Comparison of ENCODE assay signal across 8 cellular contexts in the genomic region with DNA sequence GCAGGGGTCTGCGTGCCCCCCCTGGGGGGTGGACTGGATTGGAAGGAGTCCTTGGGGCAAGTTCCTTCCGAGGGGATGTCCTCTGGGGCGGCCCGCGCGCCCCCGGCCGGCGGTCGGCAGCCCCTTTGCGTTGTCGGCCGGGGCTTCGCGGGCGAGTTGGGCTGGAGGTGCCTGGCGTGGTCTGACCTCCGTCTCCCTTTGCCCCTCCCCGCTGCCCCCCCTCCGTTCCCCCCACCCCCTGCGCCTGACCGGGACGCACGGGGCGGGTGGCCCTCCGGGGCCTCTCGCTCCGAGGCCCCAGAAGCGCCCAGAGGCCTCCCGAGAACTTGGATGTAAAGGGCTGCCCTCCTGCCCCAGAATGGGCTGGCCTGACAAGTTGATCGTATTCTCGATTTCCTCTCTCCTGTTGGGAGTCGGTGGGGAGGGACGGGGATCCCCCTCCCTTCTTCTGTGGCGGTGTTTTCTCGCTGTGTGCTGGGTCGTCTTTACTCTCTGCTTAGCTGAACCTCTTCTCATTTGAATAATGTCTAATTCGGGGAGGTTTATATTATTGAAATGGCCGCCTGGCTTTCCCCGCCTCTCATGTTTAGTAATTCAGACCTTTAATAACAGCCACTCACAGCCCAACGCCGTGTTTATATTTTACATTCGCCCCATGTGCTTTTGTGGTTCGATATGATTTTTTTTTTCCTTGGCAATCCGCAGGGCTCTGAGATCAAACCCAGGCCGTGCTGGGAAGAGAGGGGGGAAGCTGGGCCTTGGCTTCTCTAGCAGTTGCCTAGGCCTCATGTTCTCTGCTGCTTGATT. TPM values are rescaled to one million over a fixed set of nuclear protein-coding genes. Genes with fewer than 3 reads are reported as not detected.
A peak's percentile ranks its signal among the peaks of the same experiment; 100 is the strongest.
DNase-seq lines count a peak whose midpoint lies in the region; ATAC-seq and TF ChIP-seq lines count a peak whose summit lies in the region.

No MANE protein-coding gene starts in this region.

- H3K27ac ChIP-seq in osteoblast (ENCODE audit: low read depth, low read length), result peak overlapping the region; percentile 73
- peak overlapping the region; percentile 91 to 93 for H3K27ac ChIP-seq in thoracic aorta

- H3K4me3 Mint-ChIP-seq in activated naive CD4-positive, alpha-beta T cell treated with anti-CD3 and anti-CD28 coated beads, Interleukin-2, amount 10 ng/mL, durations not matched to agents 7 days and 5 days, result peak overlapping the region; percentile 94

- peaks cover under 1% of the 10 kb centered on the region for H3K9me3 Mint-ChIP-seq in activated naive CD4-positive, alpha-beta T cell treated with anti-CD3 and anti-CD28 coated beads, Interleukin-2, amount 10 ng/mL, durations not matched to agents 7 days and 5 days

- peak overlapping the region; percentile 72 for H3K9ac ChIP-seq in ES-I3 (ENCODE audit: low read depth, low read length)

- H3K36me3 ChIP-seq in ES-I3 (ENCODE audit: insufficient read depth, low read length) (no peaks in the 10 kb centered on the region), osteoblast (ENCODE audit: insufficient read depth, low read length) (no peaks in the 10 kb centered on the region), thoracic aorta (no peaks in the 10 kb centered on the region)

- H3K9me3 ChIP-seq in ES-I3 (ENCODE audit: control insufficient read depth, insufficient read depth, low read length) (no peaks in the 10 kb centered on the region), osteoblast (ENCODE audit: low read depth, low read length) (no peaks in the 10 kb centered on the region), thoracic aorta (no peaks in the 10 kb centered on the region)

- no peaks in the 10 kb centered on the region for H4K20me1 ChIP-seq in osteoblast (ENCODE audit: insufficient read depth, low read length)

- in situ Hi-C loops in SK-MEL-5 (cut with HindIII; ENCODE audit: low pct_unique_long_range_greater_than_20kb, low sequenced_read_pairs), result no loop called here

- no peak for TF ChIP-seq CTCF in osteoblast (IDR thresholded peaks at IDR 0.05; ENCODE audit: extremely low read depth, low read depth, low read length)
- TF ChIP-seq CTCF in thoracic aorta (IDR thresholded peaks at IDR 0.05), result no peak

- H3K27me3 ChIP-seq in osteoblast (ENCODE audit: insufficient read depth, low read length) (no peaks in the 10 kb centered on the region), thoracic aorta (replicated peaks; ENCODE audit: insufficient read depth) (no peaks in the 10 kb centered on the region)

- peaks cover 46% of the 10 kb centered on the region for H3K4me1 Mint-ChIP-seq in activated naive CD4-positive, alpha-beta T cell treated with anti-CD3 and anti-CD28 coated beads, Interleukin-2, amount 10 ng/mL, durations not matched to agents 7 days and 5 days

- peak overlapping the region; percentile 94 for H3K4me2 ChIP-seq in osteoblast (ENCODE audit: insufficient read depth, low read length)

- H3K4me1 ChIP-seq in ES-I3 (ENCODE audit: insufficient read depth, low read length), result peaks cover 45% of the 10 kb centered on the region
- H3K4me1 ChIP-seq in osteoblast (ENCODE audit: insufficient read depth, low read length), result peaks cover 13% of the 10 kb centered on the region
- peaks cover 6 to 34% of the 10 kb centered on the region in 2 donors for H3K4me1 ChIP-seq in thoracic aorta (ENCODE audit: control insufficient read depth in 1 of 2, low read depth in 2 of 2)

- H3K4me3 ChIP-seq in osteoblast (ENCODE audit: insufficient read depth, low read length) (peak overlapping the region; percentile 79), thoracic aorta (peak overlapping the region; percentile 91)

- peak overlapping the region; percentile 98 for H2AFZ ChIP-seq in osteoblast (ENCODE audit: low read length)

- H3K79me2 ChIP-seq in osteoblast (ENCODE audit: insufficient read depth, low read length), result peaks cover 50% of the 10 kb centered on the region

- H3K27ac Mint-ChIP-seq in activated naive CD4-positive, alpha-beta T cell treated with anti-CD3 and anti-CD28 coated beads, Interleukin-2, amount 10 ng/mL, durations not matched to agents 7 days and 5 days, result peak overlapping the region; percentile 96

- no peak for ATAC-seq in thoracic aorta (ENCODE audit: insufficient number of reproducible peaks, low FRiP score, low read depth)

- CTCF ChIA-PET in activated naive CD4-positive, alpha-beta T cell treated with anti-CD3 and anti-CD28 coated beads, Interleukin-2, amount 10 ng/mL, durations not matched to agents 7 days and 5 days (lab: Charles Lee), result interaction anchor here (1.3 kb wide), 1 partner anchor 334 kb away, joined by 4 read pairs; no protein-coding TSS in a partner anchor

- peaks cover 6% of the 10 kb centered on the region for H3K27me3 Mint-ChIP-seq in activated naive CD4-positive, alpha-beta T cell treated with anti-CD3 and anti-CD28 coated beads, Interleukin-2, amount 10 ng/mL, durations not matched to agents 7 days and 5 days

- H3K36me3 Mint-ChIP-seq in activated naive CD4-positive, alpha-beta T cell treated with anti-CD3 and anti-CD28 coated beads, Interleukin-2, amount 10 ng/mL, durations not matched to agents 7 days and 5 days, result peaks cover 5% of the 10 kb centered on the region

- DNase-seq in GOT3 (lab: John Stamatoyannopoulos, UW) (peak; percentile 15), LoVo (ENCODE audit: low spot score) (peak; percentile 79), SK-MEL-5 (ENCODE audit: low read depth, low spot score) (peak; percentile 84), glomerular visceral epithelial cell (ENCODE audit: extremely low spot score) (peak; percentile 77), osteoblast (ENCODE audit: insufficient read length, low spot score, missing footprints) (peak; percentile 85), thoracic aorta (ENCODE audit: low spot score) (peak; percentile 17)
- peak; percentile 72 for DNase-seq in activated naive CD4-positive, alpha-beta T cell treated with anti-CD3 and anti-CD28 coated beads, Interleukin-2, amount 10 ng/mL, durations not matched to agents 7 days and 5 days

RNA-seq across cellular contexts. Expression of gene POU2F1, which starts 1.3 kb away (rescaled TPM):
- 8.0 and 11.3 TPM in 2 replicates for total RNA-seq in SK-MEL-5 (2014; rRNA removed; shearing (Covaris generic))
- 4.6 and 11.8 TPM in 2 replicates for polyA plus RNA-seq in SK-MEL-5 (2015; cell fraction: cytosol; rRNA removed)
- 7.5 and 7.8 TPM in 2 replicates for polyA plus RNA-seq in SK-MEL-5 (2015; cell fraction: nucleus; rRNA removed)
- total RNA-seq in osteoblast (11.6 and 13.6 TPM in 2 replicates), thoracic aorta (10 to 100 TPM; 15.3 to 25.5 TPM)

Comparison
In these comparisons a context has a peak if more than half of its experiments do, and no peak if none do; other contexts are left out.
1. DNase-seq: peak in every context shown above with its lines; median percentile 85 in osteoblast; 84 in SK-MEL-5; 79 in LoVo; 77 in glomerular visceral epithelial cell; 72 in activated naive CD4-positive, alpha-beta T cell treated with anti-CD3 and anti-CD28 coated beads, Interleukin-2, amount 10 ng/mL, durations not matched to agents 7 days and 5 days; 17 in thoracic aorta; 15 in GOT3.